In genomic region chr2:100703744-100704143, GRCh38 we compare ENCODE assay signal across 17 cellular contexts.
DNase-seq lines count a peak whose midpoint lies in the region; ATAC-seq and TF ChIP-seq lines count a peak whose summit lies in the region.
"Had no signal": no experiment of that assay in that cellular context is flagged by ENCODE, and none has a peak within 500 bp of the region (broad histone marks: within the 10 kb centered on the region; RNA-seq: fewer than 3 reads in every experiment).

No MANE protein-coding gene starts in this region.

- H3K4me1 ChIP-seq in naive thymus-derived CD4-positive, alpha-beta T cell (ENCODE audit: control insufficient read depth in 2 of 2, insufficient read depth in 2 of 2, low read length in 2 of 2) = peaks cover 3 to 31% of the 10 kb centered on the region in 2 donors

- H3K27me3 Mint-ChIP-seq in Calu3 (ENCODE audit: unreplicated experiment) = peaks cover 18% of the 10 kb centered on the region
- peaks cover 44% of the 10 kb centered on the region for H3K27me3 Mint-ChIP-seq in HFFc6 (ENCODE audit: insufficient read depth)
- peaks cover 0 to 5% (median 0%) of the 10 kb centered on the region in 5 donors for H3K27me3 Mint-ChIP-seq in naive thymus-derived CD4-positive, alpha-beta T cell
- H3K27me3 Mint-ChIP-seq in T-helper 2 cell treated with Interferon-gamma antibody and Interleukin-4, amounts not matched to agents 5 μg/mL and 100 μg/mL, for 36 hours (ENCODE audit: low read depth) = no peaks in the 10 kb centered on the region

- H3K27ac Mint-ChIP-seq in Calu3 (ENCODE audit: unreplicated experiment) (peak overlapping the region; percentile 27), HFFc6 (no peak overlapping the region)
- H3K27ac Mint-ChIP-seq in naive thymus-derived CD4-positive, alpha-beta T cell = peak overlapping the region in 8 of 9 donors; percentile 1 to 72 (median 48)
- H3K27ac Mint-ChIP-seq in T-helper 2 cell treated with Interferon-gamma antibody and Interleukin-4, amounts not matched to agents 5 μg/mL and 100 μg/mL, for 36 hours = no peak overlapping the region

- CTCF ChIA-PET in Calu3 (lab: Charles Lee) = no interaction called here
- CTCF ChIA-PET in naive thymus-derived CD4-positive, alpha-beta T cell (lab: Charles Lee) = interaction anchor here (0.7 kb wide), 1 partner anchor 94 kb away, joined by 3 read pairs; no protein-coding TSS in a partner anchor

- H3K4me3 Mint-ChIP-seq in Calu3 (ENCODE audit: low read depth, unreplicated experiment) = no peak overlapping the region
- H3K4me3 Mint-ChIP-seq in HFFc6 = no peak overlapping the region
- H3K4me3 Mint-ChIP-seq in naive thymus-derived CD4-positive, alpha-beta T cell = peak overlapping the region in 6 of 10 donors; percentile 13 to 52 (median 18)
- no peak overlapping the region for H3K4me3 Mint-ChIP-seq in T-helper 2 cell treated with Interferon-gamma antibody and Interleukin-4, amounts not matched to agents 5 μg/mL and 100 μg/mL, for 36 hours

- no peaks in the 10 kb centered on the region for H3K36me3 ChIP-seq in naive thymus-derived CD4-positive, alpha-beta T cell (ENCODE audit: control insufficient read depth in 2 of 3, insufficient read depth in 3 of 3, low read length in 3 of 3)
- H3K36me3 ChIP-seq: BLaER1 treated with 17β-estradiol and CSF1 and Interleukin-3, amounts not matched to agents 10 nM and 100 nM had no signal

- H3K9me3 Mint-ChIP-seq in Calu3 (ENCODE audit: low read depth, unreplicated experiment) (peaks cover 3% of the 10 kb centered on the region), HFFc6 (no peaks in the 10 kb centered on the region)
- H3K9me3 Mint-ChIP-seq in naive thymus-derived CD4-positive, alpha-beta T cell = peaks cover 0 to 25% (median 4%) of the 10 kb centered on the region in 11 donors
- H3K9me3 Mint-ChIP-seq in T-helper 2 cell treated with Interferon-gamma antibody and Interleukin-4, amounts not matched to agents 5 μg/mL and 100 μg/mL, for 36 hours = no peaks in the 10 kb centered on the region

- H3K4me3 ChIP-seq in dorsolateral prefrontal cortex = no peak overlapping the region
- no peak overlapping the region for H3K4me3 ChIP-seq in naive thymus-derived CD4-positive, alpha-beta T cell (ENCODE audit: low read length)
- H3K4me3 ChIP-seq: BLaER1 treated with 17β-estradiol and CSF1 and Interleukin-3, amounts not matched to agents 10 nM and 100 nM had no signal

- no peak for ATAC-seq in naive thymus-derived CD4-positive, alpha-beta T cell

- no peaks in the 10 kb centered on the region for H3K9me3 ChIP-seq in naive thymus-derived CD4-positive, alpha-beta T cell (ENCODE audit: control insufficient read depth in 2 of 3, low read length in 3 of 3)

- TF ChIP-seq CTCF in Calu3 (IDR thresholded peaks at IDR 0.05; ENCODE audit: unreplicated experiment) = no peak
- TF ChIP-seq CTCF in HFFc6 (IDR thresholded peaks at IDR 0.05) = peak; percentile 11; the same call in 1 of the 2 replicates
- peak in 5 of 56 donors; percentile 10 to 13 (median 11) for TF ChIP-seq CTCF in dorsolateral prefrontal cortex (IDR thresholded peaks at IDR 0.05 in 54 of 56, conservative IDR thresholded peaks at IDR 0.05 in 2 of 56; ENCODE audit: low read depth in 1 of 56, partially characterized antibody in 56 of 56)

- H3K27ac ChIP-seq in dorsolateral prefrontal cortex = peak overlapping the region in 34 of 59 donors; percentile 4 to 79 (median 51)
- no peak overlapping the region for H3K27ac ChIP-seq in naive thymus-derived CD4-positive, alpha-beta T cell (ENCODE audit: low read depth, low read length)
- H3K27ac ChIP-seq: BLaER1 treated with 17β-estradiol and CSF1 and Interleukin-3, amounts not matched to agents 10 nM and 100 nM had no signal

- intact Hi-C loops in Calu3 (cut with micrococcal nuclease; ENCODE audit: unreplicated experiment) (no loop called here), dorsolateral prefrontal cortex (cut with DNase I) (loop anchor here in 1 of 2 donors (10.0 kb wide), 1 partner anchor 81 kb away; no protein-coding TSS in a partner anchor)
- intact Hi-C loops in naive thymus-derived CD4-positive, alpha-beta T cell (cut with micrococcal nuclease) = no loop called here

- POLR2A ChIA-PET in naive thymus-derived CD4-positive, alpha-beta T cell (lab: Charles Lee) = interaction anchor here (1.2 kb wide), 1 partner anchor 62 kb away, joined by 4 read pairs; no protein-coding TSS in a partner anchor

- H3K4me1 Mint-ChIP-seq in Calu3 (ENCODE audit: low read depth, unreplicated experiment) (no peaks in the 10 kb centered on the region), HFFc6 (ENCODE audit: low read depth) (no peaks in the 10 kb centered on the region)
- peaks cover 14 to 70% (median 60%) of the 10 kb centered on the region in 7 donors for H3K4me1 Mint-ChIP-seq in naive thymus-derived CD4-positive, alpha-beta T cell
- H3K4me1 Mint-ChIP-seq in T-helper 2 cell treated with Interferon-gamma antibody and Interleukin-4, amounts not matched to agents 5 μg/mL and 100 μg/mL, for 36 hours (ENCODE audit: low read depth) = peaks cover 13% of the 10 kb centered on the region

- H3K27me3 ChIP-seq in dorsolateral prefrontal cortex = no peaks in the 10 kb centered on the region
- no peaks in the 10 kb centered on the region for H3K27me3 ChIP-seq in naive thymus-derived CD4-positive, alpha-beta T cell (ENCODE audit: control insufficient read depth in 2 of 2, insufficient read depth in 2 of 2, low read length in 2 of 2)
- H3K27me3 ChIP-seq: BLaER1 treated with 17β-estradiol and CSF1 and Interleukin-3, amounts not matched to agents 10 nM and 100 nM had no signal

- DNase-seq in Calu3 (no peak), HFFc6 (no peak), dorsolateral prefrontal cortex (peak in 1 of 10 donors; percentile 25), NCI-H146 (lab: John Stamatoyannopoulos, UW) (no peak), superior temporal gyrus (ENCODE audit: extremely low spot score) (no peak), DMS53 treated with DMSO at 0.1 percent for 48 hours (lab: John Stamatoyannopoulos, UW; ENCODE audit: unreplicated experiment) (no peak)
- peak in 1 of 9 donors; percentile 7 for DNase-seq in naive thymus-derived CD4-positive, alpha-beta T cell
- no peak for DNase-seq in T-helper 2 cell treated with Interferon-gamma antibody and Interleukin-4, amounts not matched to agents 5 μg/mL and 100 μg/mL, for 36 hours (ENCODE audit: low spot score)
- DNase-seq: DMS153, IMR-90, Kasumi-1, NCI-H2029, NCI-H2171 treated with DMSO at 0.1 percent for 48 hours, NCI-H774, SHP77 treated with DMSO at 0.1 percent for 48 hours, SW 1271 had no signal

- BruUV-seq in Calu3 (replicated peaks; lab: Mats Ljungman, UMichigan) = no TSS peak

- H3K36me3 Mint-ChIP-seq in Calu3 (ENCODE audit: insufficient read depth, unreplicated experiment) (no peaks in the 10 kb centered on the region), HFFc6 (ENCODE audit: low read depth) (peaks cover 5% of the 10 kb centered on the region; the same call in 1 of the 2 replicates)
- H3K36me3 Mint-ChIP-seq in naive thymus-derived CD4-positive, alpha-beta T cell = peaks cover 0 to 5% (median 0%) of the 10 kb centered on the region in 5 donors
- no peaks in the 10 kb centered on the region for H3K36me3 Mint-ChIP-seq in T-helper 2 cell treated with Interferon-gamma antibody and Interleukin-4, amounts not matched to agents 5 μg/mL and 100 μg/mL, for 36 hours (ENCODE audit: low read depth)

Comparison
In these comparisons a context has a peak if more than half of its experiments do, and no peak if none do; other contexts are left out.
1. H3K27ac Mint-ChIP-seq: peak in Calu3 (single experiment) and naive thymus-derived CD4-positive, alpha-beta T cell (8 of 9); none in HFFc6 (single experiment) and T-helper 2 cell treated with Interferon-gamma antibody and Interleukin-4, amounts not matched to agents 5 μg/mL and 100 μg/mL, for 36 hours (single experiment).
2. H3K4me3 Mint-ChIP-seq: peak in naive thymus-derived CD4-positive, alpha-beta T cell (6 of 10); none in Calu3 (single experiment), HFFc6 (single experiment) and T-helper 2 cell treated with Interferon-gamma antibody and Interleukin-4, amounts not matched to agents 5 μg/mL and 100 μg/mL, for 36 hours (single experiment).